Comparison of ENCODE assay signal across 8 cellular contexts in genomic region chr19:34430738-34431625, GRCh38. TPM values are rescaled to one million over a fixed set of nuclear protein-coding genes. Genes with fewer than 3 reads are reported as not detected.
A peak's percentile ranks its signal among the peaks of the same experiment; 100 is the strongest.
DNase-seq lines count a peak whose midpoint lies in the region; ATAC-seq lines count a peak whose summit lies in the region.

No MANE protein-coding gene starts in this region.

- no peaks in the 10 kb centered on the region for H3K27me3 Mint-ChIP-seq in activated CD8-positive, alpha-beta memory T cell treated with anti-CD3 and anti-CD28 coated beads, Interleukin-2, amount 10 ng/mL, durations not matched to agents 7 days and 5 days

- no peaks in the 10 kb centered on the region for H3K4me1 ChIP-seq in iPS DF 6.9 (ENCODE audit: control insufficient read depth, insufficient read depth, low read length)

- CTCF ChIA-PET in activated CD8-positive, alpha-beta memory T cell treated with anti-CD3 and anti-CD28 coated beads, Interleukin-2, amount 10 ng/mL, durations not matched to agents 7 days and 5 days (lab: Charles Lee), result interaction anchor here (0.8 to 1.9 kb wide), 16 partner anchors 11 to 212 kb away, joined by 3 to 18 read pairs (median 3); partner anchors contain the start of gene PDCD2L

- H3K9me3 Mint-ChIP-seq in activated CD8-positive, alpha-beta memory T cell treated with anti-CD3 and anti-CD28 coated beads, Interleukin-2, amount 10 ng/mL, durations not matched to agents 7 days and 5 days (ENCODE audit: low read depth), result no peaks in the 10 kb centered on the region
- no peaks in the 10 kb centered on the region for H3K9me3 Mint-ChIP-seq in activated naive CD4-positive, alpha-beta T cell treated with anti-CD3 and anti-CD28 coated beads, Interleukin-2, amount 50 U/mL, for 72 hours

- peak; percentile 59 for ATAC-seq in activated CD8-positive, alpha-beta memory T cell treated with anti-CD3 and anti-CD28 coated beads, Interleukin-2, amount 10 ng/mL, durations not matched to agents 7 days and 5 days
- ATAC-seq in HG02798 (IDR thresholded peaks at IDR 0.05; ENCODE audit: poor library complexity, unreplicated experiment) (peak; percentile 28), GM21529 (IDR thresholded peaks at IDR 0.05; ENCODE audit: unreplicated experiment) (no peak)
- ATAC-seq in activated naive CD4-positive, alpha-beta T cell treated with anti-CD3 and anti-CD28 coated beads, Interleukin-2, amount 50 U/mL, for 72 hours, result peak; percentile 20 to 59

- H3K9me3 ChIP-seq in iPS DF 6.9 (ENCODE audit: control insufficient read depth, insufficient read depth, low read length), result no peaks in the 10 kb centered on the region

- WGBS in iPS DF 6.9 (ENCODE audit: insufficient coverage, insufficient read length), result no CpG with 5 or more reads among the region's 6 CpGs

- no peaks in the 10 kb centered on the region for H3K27me3 ChIP-seq in iPS DF 6.9 (ENCODE audit: control insufficient read depth, insufficient read depth, low read length)

- H3K4me3 Mint-ChIP-seq in activated CD8-positive, alpha-beta memory T cell treated with anti-CD3 and anti-CD28 coated beads, Interleukin-2, amount 10 ng/mL, durations not matched to agents 7 days and 5 days, result peak overlapping the region; percentile 89

- no peak overlapping the region for H3K27ac ChIP-seq in iPS DF 6.9 (ENCODE audit: low read length)

- no peak overlapping the region for H3K4me3 ChIP-seq in iPS DF 6.9 (ENCODE audit: low read length)

- peak; percentile 73 for DNase-seq in activated CD8-positive, alpha-beta memory T cell treated with anti-CD3 and anti-CD28 coated beads, Interleukin-2, amount 10 ng/mL, durations not matched to agents 7 days and 5 days
- DNase-seq in activated CD8-positive, alpha-beta memory T cell treated with anti-CD3 and anti-CD28 coated beads for 24 hours, result no peak
- peak; percentile 23 to 72 for DNase-seq in NOMO-1 (lab: John Stamatoyannopoulos, UW; ENCODE audit: unreplicated experiment in 2 of 2)
- DNase-seq in activated naive CD4-positive, alpha-beta T cell treated with anti-CD3 and anti-CD28 coated beads, Interleukin-2, amount 50 U/mL, for 72 hours (ENCODE audit: low spot score in 2 of 2), result peak in 1 of 2 donors; percentile 31
- peak; percentile 9 for DNase-seq in iPS DF 6.9 (ENCODE audit: low read depth, low spot score)
- peak; percentile 54 for DNase-seq in stimulated activated CD4-positive, alpha-beta T cell treated with anti-CD3 and anti-CD28 coated beads, Interleukin-4, amount 100 ng/mL, for 24 hours

- peak overlapping the region; percentile 76 for H3K27ac Mint-ChIP-seq in activated CD8-positive, alpha-beta memory T cell treated with anti-CD3 and anti-CD28 coated beads, Interleukin-2, amount 10 ng/mL, durations not matched to agents 7 days and 5 days
- H3K27ac Mint-ChIP-seq in activated naive CD4-positive, alpha-beta T cell treated with anti-CD3 and anti-CD28 coated beads, Interleukin-2, amount 50 U/mL, for 72 hours, result peak overlapping the region; percentile 54 to 76

- H3K36me3 ChIP-seq in iPS DF 6.9 (ENCODE audit: control insufficient read depth, insufficient read depth, low read length), result peaks cover 4% of the 10 kb centered on the region; the same call in 1 of the 2 replicates

- peaks cover 32% of the 10 kb centered on the region for H3K4me1 Mint-ChIP-seq in activated CD8-positive, alpha-beta memory T cell treated with anti-CD3 and anti-CD28 coated beads, Interleukin-2, amount 10 ng/mL, durations not matched to agents 7 days and 5 days

- H3K36me3 Mint-ChIP-seq in activated CD8-positive, alpha-beta memory T cell treated with anti-CD3 and anti-CD28 coated beads, Interleukin-2, amount 10 ng/mL, durations not matched to agents 7 days and 5 days, result peaks cover 35% of the 10 kb centered on the region
- peaks cover 11 to 26% of the 10 kb centered on the region in 2 donors for H3K36me3 Mint-ChIP-seq in activated naive CD4-positive, alpha-beta T cell treated with anti-CD3 and anti-CD28 coated beads, Interleukin-2, amount 50 U/mL, for 72 hours

RNA-seq across cellular contexts. Expression of gene UBA2, which starts 2.8 kb away (rescaled TPM):
- 100 to 1,000 TPM; 123 to 139 TPM for total RNA-seq in activated CD8-positive, alpha-beta memory T cell treated with anti-CD3 and anti-CD28 coated beads, Interleukin-2, amount 10 ng/mL, durations not matched to agents 7 days and 5 days
- total RNA-seq in activated naive CD4-positive, alpha-beta T cell treated with anti-CD3 and anti-CD28 coated beads, Interleukin-2, amount 50 U/mL, for 72 hours, result 100 to 1,000 TPM; 137 to 162 TPM

RNA-seq across cellular contexts. Expression of gene PDCD2L, which starts 26.8 kb away (rescaled TPM):
- 10 to 100 TPM; 11.2 to 19.6 TPM for total RNA-seq in activated CD8-positive, alpha-beta memory T cell treated with anti-CD3 and anti-CD28 coated beads, Interleukin-2, amount 10 ng/mL, durations not matched to agents 7 days and 5 days
- total RNA-seq in activated naive CD4-positive, alpha-beta T cell treated with anti-CD3 and anti-CD28 coated beads, Interleukin-2, amount 50 U/mL, for 72 hours, result 10 to 100 TPM; 18.0 to 32.8 TPM

RNA-seq across cellular contexts. Expression of gene WTIP, which starts 50.6 kb away (rescaled TPM):
- total RNA-seq in activated CD8-positive, alpha-beta memory T cell treated with anti-CD3 and anti-CD28 coated beads, Interleukin-2, amount 10 ng/mL, durations not matched to agents 7 days and 5 days, result under 1 TPM; 0.33 to 0.99 TPM
- 1 to 10 TPM in 1 of 2 donors, under 1 TPM in 1; 0.33 to 1.6 TPM for total RNA-seq in activated naive CD4-positive, alpha-beta T cell treated with anti-CD3 and anti-CD28 coated beads, Interleukin-2, amount 50 U/mL, for 72 hours
